Comparison of ENCODE assay signal across 8 cellular contexts in the genomic region with DNA sequence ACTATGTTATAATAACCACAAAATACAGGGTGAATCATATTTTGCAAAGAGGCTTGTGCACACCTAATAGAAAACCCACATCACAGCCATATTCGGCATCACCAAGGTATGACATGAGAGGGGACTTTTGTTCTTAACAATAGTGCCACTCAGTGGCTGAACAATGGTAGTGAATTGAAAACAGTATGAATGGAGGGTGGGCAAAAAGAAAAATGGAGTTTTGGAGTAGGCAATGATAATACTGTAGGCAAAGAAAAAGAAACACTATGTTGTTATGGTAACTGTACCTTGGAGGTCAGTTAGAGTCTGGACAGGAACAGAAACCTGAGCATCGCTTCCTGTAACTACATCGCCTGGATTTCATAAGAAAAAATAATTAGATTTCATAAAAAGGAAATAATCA.
A peak's percentile ranks its signal among the peaks of the same experiment; 100 is the strongest.
DNase-seq lines count a peak whose midpoint lies in the region; ATAC-seq and TF ChIP-seq lines count a peak whose summit lies in the region.

No MANE protein-coding gene starts in this region.

- H3K27ac ChIP-seq in suprapubic skin, result no peak overlapping the region

- peaks cover 2% of the 10 kb centered on the region for H3K36me3 Mint-ChIP-seq in activated CD4-positive, alpha-beta memory T cell treated with anti-CD3 and anti-CD28 coated beads for 36 hours

- peak; percentile 92 for ATAC-seq in HG03159 (IDR thresholded peaks at IDR 0.05; ENCODE audit: unreplicated experiment)

- no peaks in the 10 kb centered on the region for H3K9me3 Mint-ChIP-seq in activated CD4-positive, alpha-beta memory T cell treated with anti-CD3 and anti-CD28 coated beads for 36 hours

- peak; percentile 63 for DNase-seq in DMS114 treated with DMSO at 0.1 percent for 48 hours (lab: John Stamatoyannopoulos, UW; ENCODE audit: unreplicated experiment)
- DNase-seq in GM19240 (ENCODE audit: insufficient read length, low spot score), result peak; percentile 19
- DNase-seq in NCI-H460 (ENCODE audit: extremely low read depth, low read depth), result peak; percentile 42
- DNase-seq in activated CD4-positive, alpha-beta memory T cell treated with anti-CD3 and anti-CD28 coated beads for 36 hours, result peak; percentile 25
- peak; percentile 69 for DNase-seq in fibroblast of pulmonary artery (ENCODE audit: low read depth)
- DNase-seq in non-pigmented ciliary epithelial cell (ENCODE audit: low read depth), result peak; percentile 23
- no peak for DNase-seq in suprapubic skin (ENCODE audit: low spot score in 2 of 2)

- H3K4me3 ChIP-seq in fibroblast of pulmonary artery (replicated peaks; ENCODE audit: low read depth, low read length) (no peak overlapping the region), suprapubic skin (no peak overlapping the region)

- intact Hi-C loops in activated CD4-positive, alpha-beta memory T cell treated with anti-CD3 and anti-CD28 coated beads for 36 hours (cut with micrococcal nuclease), result loop anchor here (1.0 to 10.0 kb wide), 7 partner anchors 146 to 949 kb away; a partner anchor contains a TSS

- no peaks in the 10 kb centered on the region for H3K9me3 ChIP-seq in suprapubic skin

- peaks cover 13% of the 10 kb centered on the region for H3K36me3 ChIP-seq in suprapubic skin

- H3K4me1 Mint-ChIP-seq in activated CD4-positive, alpha-beta memory T cell treated with anti-CD3 and anti-CD28 coated beads for 36 hours (ENCODE audit: low read depth), result peaks cover 21% of the 10 kb centered on the region

- POLR2A ChIA-PET in activated CD4-positive, alpha-beta memory T cell treated with anti-CD3 and anti-CD28 coated beads for 36 hours (lab: Charles Lee), result no interaction called here

- CTCF ChIA-PET in activated CD4-positive, alpha-beta memory T cell treated with anti-CD3 and anti-CD28 coated beads for 36 hours (lab: Charles Lee), result interaction anchor here (0.9 to 8.3 kb wide), 8 partner anchors 26 to 636 kb away, joined by 3 to 79 read pairs (median 8); a partner anchor contains a TSS

- H3K27ac Mint-ChIP-seq in activated CD4-positive, alpha-beta memory T cell treated with anti-CD3 and anti-CD28 coated beads for 36 hours, result no peak overlapping the region

- no peaks in the 10 kb centered on the region for H3K4me1 ChIP-seq in suprapubic skin

- H3K27me3 Mint-ChIP-seq in activated CD4-positive, alpha-beta memory T cell treated with anti-CD3 and anti-CD28 coated beads for 36 hours, result no peaks in the 10 kb centered on the region

- TF ChIP-seq POLR2A in suprapubic skin (IDR thresholded peaks at IDR 0.05), result no peak

- no peak overlapping the region for H3K4me3 Mint-ChIP-seq in activated CD4-positive, alpha-beta memory T cell treated with anti-CD3 and anti-CD28 coated beads for 36 hours

- TF ChIP-seq EP300 in suprapubic skin (IDR thresholded peaks at IDR 0.05), result no peak

- no peaks in the 10 kb centered on the region for H3K27me3 ChIP-seq in suprapubic skin

- TF ChIP-seq CTCF in fibroblast of pulmonary artery (IDR thresholded peaks at IDR 0.05; ENCODE audit: low read length, missing control alignments), result peak; percentile 74
- peak in 1 of 2 donors; percentile 38 for TF ChIP-seq CTCF in suprapubic skin (IDR thresholded peaks at IDR 0.05)

- WGBS in suprapubic skin, result 65% methylated on average over 3 of the region's 3 CpGs

Comparison
In these comparisons a context has a peak if more than half of its experiments do, and no peak if none do; other contexts are left out.
1. DNase-seq: peak in DMS114 treated with DMSO at 0.1 percent for 48 hours (single experiment), GM19240 (single experiment), NCI-H460 (single experiment), activated CD4-positive, alpha-beta memory T cell treated with anti-CD3 and anti-CD28 coated beads for 36 hours (single experiment), fibroblast of pulmonary artery (single experiment) and non-pigmented ciliary epithelial cell (single experiment); none in suprapubic skin (0 of 2).